In genomic region chr3:124558898-124559649, GRCh38 we compare ENCODE assay signal across 9 cellular contexts.
DNase-seq lines count a peak whose midpoint lies in the region; ATAC-seq, FAIRE-seq and TF ChIP-seq lines count a peak whose summit lies in the region.
"Had no signal": no experiment of that assay in that cellular context is flagged by ENCODE, and none has a peak within 500 bp of the region (broad histone marks: within the 10 kb centered on the region; RNA-seq: fewer than 3 reads in every experiment).

No MANE protein-coding gene starts in this region.

- H3K4me2 ChIP-seq in GM23248 (ENCODE audit: unreplicated experiment) (no peak overlapping the region), endothelial cell of umbilical vein (ENCODE audit: insufficient read depth, low read length) (peak overlapping the region; percentile 6)

- POLR2A ChIA-PET in endothelial cell of umbilical vein (lab: Charles Lee) = interaction anchor here (0.7 kb wide), 1 partner anchor 679 kb away, joined by 3 read pairs; no protein-coding TSS in a partner anchor

- BruUV-seq in endothelial cell of umbilical vein (replicated peaks; lab: Mats Ljungman, UMichigan) = no TSS peak

- H3K4me3 Mint-ChIP-seq in activated CD8-positive, alpha-beta memory T cell treated with anti-CD3 and anti-CD28 coated beads, Interleukin-2, amount 10 ng/mL, durations not matched to agents 7 days and 5 days = no peak overlapping the region

- no peaks in the 10 kb centered on the region for H3K36me3 ChIP-seq in GM23248 (ENCODE audit: low read depth)
- no peaks in the 10 kb centered on the region for H3K36me3 ChIP-seq in endothelial cell of umbilical vein (ENCODE audit: control insufficient read depth in 2 of 2, extremely low read depth in 1 of 2, insufficient read depth in 2 of 2, low read length in 2 of 2)

- H3K79me2 ChIP-seq in GM23248 (ENCODE audit: insufficient read depth) (no peaks in the 10 kb centered on the region), endothelial cell of umbilical vein (ENCODE audit: control insufficient read depth, insufficient read depth, low read length) (no peaks in the 10 kb centered on the region)

- no peak overlapping the region for H2AFZ ChIP-seq in GM23248
- peak overlapping the region; percentile 66 for H2AFZ ChIP-seq in endothelial cell of umbilical vein (ENCODE audit: low read depth, low read length)

- H3K9me3 ChIP-seq in GM23248 (ENCODE audit: low read depth) = no peaks in the 10 kb centered on the region
- H3K9me3 ChIP-seq in endothelial cell of umbilical vein (replicated peaks; ENCODE audit: control insufficient read depth, insufficient read depth, low read length) = no peaks in the 10 kb centered on the region

- CTCF ChIA-PET in endothelial cell of umbilical vein (lab: Charles Lee) = interaction anchor here (0.6 to 11.4 kb wide), 32 partner anchors 8 to 836 kb away, joined by 3 to 301 read pairs (median 4); no protein-coding TSS in a partner anchor
- CTCF ChIA-PET in activated CD8-positive, alpha-beta memory T cell treated with anti-CD3 and anti-CD28 coated beads, Interleukin-2, amount 10 ng/mL, durations not matched to agents 7 days and 5 days (lab: Charles Lee) = interaction anchor here (0.5 to 10.8 kb wide), 11 partner anchors 9 to 323 kb away, joined by 3 to 178 read pairs (median 4); no protein-coding TSS in a partner anchor

- no peaks in the 10 kb centered on the region for H3K36me3 Mint-ChIP-seq in activated CD8-positive, alpha-beta memory T cell treated with anti-CD3 and anti-CD28 coated beads, Interleukin-2, amount 10 ng/mL, durations not matched to agents 7 days and 5 days

- TF ChIP-seq CTCF in endothelial cell of umbilical vein (IDR thresholded peaks at IDR 0.05; ENCODE audit: extremely low read depth in 1 of 2, insufficient read depth in 1 of 2, low read depth in 1 of 2, low read length in 2 of 2) = no peak

- no peaks in the 10 kb centered on the region for H3K9me1 ChIP-seq in endothelial cell of umbilical vein (replicated peaks; ENCODE audit: control insufficient read depth, extremely low read depth, insufficient read depth, low read length)

- peaks cover 7% of the 10 kb centered on the region; the same call in 1 of the 2 replicates for H3K27me3 ChIP-seq in GM23248 (replicated peaks; ENCODE audit: insufficient read depth)
- peaks cover 0 to 10% of the 10 kb centered on the region in 2 experiments for H3K27me3 ChIP-seq in endothelial cell of umbilical vein (ENCODE audit: control insufficient read depth in 2 of 2, insufficient read depth in 2 of 2, low read length in 2 of 2)

- no peak overlapping the region for H3K27ac ChIP-seq in GM23248
- H3K27ac ChIP-seq in endothelial cell of umbilical vein (ENCODE audit: insufficient read depth, low read depth, low read length) = peak overlapping the region; percentile 22
- H3K27ac ChIP-seq: HL-60 had no signal

- in situ Hi-C loops in GM23248 (cut with MboI) = loop anchor here (10.0 kb wide), 1 partner anchor 204 kb away; no protein-coding TSS in a partner anchor

- dilution Hi-C loops in endothelial cell of umbilical vein (cut with MboI; ENCODE audit: extremely low pct_ligation_motif_present, low sequenced_read_pairs) = no loop called here

- TF ChIP-seq POLR2A in endothelial cell of umbilical vein (IDR thresholded peaks at IDR 0.05; ENCODE audit: low read depth, low read length) = no peak

- peaks cover 78% of the 10 kb centered on the region for H3K27me3 Mint-ChIP-seq in activated CD8-positive, alpha-beta memory T cell treated with anti-CD3 and anti-CD28 coated beads, Interleukin-2, amount 10 ng/mL, durations not matched to agents 7 days and 5 days

- H3K4me3 ChIP-seq in GM23248 (no peak overlapping the region), endothelial cell of umbilical vein (replicated peaks in 1 of 3; ENCODE audit: insufficient read depth in 1 of 3, low read depth in 1 of 3, low read length in 3 of 3) (no peak overlapping the region)

- ATAC-seq in activated CD8-positive, alpha-beta memory T cell treated with anti-CD3 and anti-CD28 coated beads, Interleukin-2, amount 10 ng/mL, durations not matched to agents 7 days and 5 days = no peak

- H4K20me1 ChIP-seq in GM23248 (ENCODE audit: insufficient read depth) = no peaks in the 10 kb centered on the region
- H4K20me1 ChIP-seq in endothelial cell of umbilical vein (replicated peaks; ENCODE audit: control insufficient read depth, extremely low read depth, insufficient read depth, low read length) = no peaks in the 10 kb centered on the region

- no peaks in the 10 kb centered on the region for H3K9me2 ChIP-seq in GM23248 (ENCODE audit: insufficient read depth)

- H3K9me3 Mint-ChIP-seq in activated CD8-positive, alpha-beta memory T cell treated with anti-CD3 and anti-CD28 coated beads, Interleukin-2, amount 10 ng/mL, durations not matched to agents 7 days and 5 days (ENCODE audit: low read depth) = no peaks in the 10 kb centered on the region

- peak; percentile 86 for DNase-seq in GM23248
- peak; percentile 88 for DNase-seq in NCI-H69 (lab: John Stamatoyannopoulos, UW)
- DNase-seq in endothelial cell of umbilical vein (ENCODE audit: low read depth, low spot score) = peak; percentile 91
- peak; percentile 69 for DNase-seq in middle frontal gyrus (ENCODE audit: extremely low spot score, low spot score)
- no peak for DNase-seq in cortex of kidney (lab: John Stamatoyannopoulos, UW)
- no peak for DNase-seq in activated CD4-positive, alpha-beta T cell treated with anti-CD3 and anti-CD28 coated beads, Interleukin-2, amount 50 U/mL, for 48 hours
- DNase-seq in activated CD8-positive, alpha-beta memory T cell treated with anti-CD3 and anti-CD28 coated beads, Interleukin-2, amount 10 ng/mL, durations not matched to agents 7 days and 5 days = no peak
- no peak for DNase-seq in activated CD4-positive, alpha-beta T cell treated with anti-CD3 and anti-CD28 coated beads, Interleukin-2, amount 50 U/mL, for 4 hours

- WGBS in GM23248 (ENCODE audit: low coverage in 1 of 2, low lambda C conversion rate in 2 of 2, missing lambda C conversion rate in 2 of 2), 2 experiments = 68 to 70% methylated on average over 7 of the region's 7 CpGs

- intact Hi-C loops in endothelial cell of umbilical vein (cut with micrococcal nuclease) = loop anchor here (1.0 to 5.0 kb wide), 6 partner anchors 9 to 542 kb away; partner anchors contain the start of gene KALRN

- H3K4me1 ChIP-seq in GM23248 (ENCODE audit: insufficient read depth) = peaks cover 21% of the 10 kb centered on the region
- H3K4me1 ChIP-seq in endothelial cell of umbilical vein (ENCODE audit: control insufficient read depth, extremely low read depth, insufficient read depth, low read length) = peaks cover 29% of the 10 kb centered on the region

- peaks cover 24% of the 10 kb centered on the region; the same call in 1 of the 2 replicates for H3F3A ChIP-seq in GM23248 (ENCODE audit: insufficient read depth)

- H3K9ac ChIP-seq in GM23248 (no peak overlapping the region), endothelial cell of umbilical vein (replicated peaks; ENCODE audit: extremely low read depth, insufficient read depth, low read length) (no peak overlapping the region)

- peaks cover 3% of the 10 kb centered on the region for H3K4me1 Mint-ChIP-seq in activated CD8-positive, alpha-beta memory T cell treated with anti-CD3 and anti-CD28 coated beads, Interleukin-2, amount 10 ng/mL, durations not matched to agents 7 days and 5 days

- FAIRE-seq in endothelial cell of umbilical vein (lab: Jason Lieb, UNC) = peak; percentile 95

- H3K27ac Mint-ChIP-seq in activated CD8-positive, alpha-beta memory T cell treated with anti-CD3 and anti-CD28 coated beads, Interleukin-2, amount 10 ng/mL, durations not matched to agents 7 days and 5 days = no peak overlapping the region

TF ChIP-seq in endothelial cell of umbilical vein, 7 proteins besides CTCF, POLR2A, EP300 and RAD21:
- TF ChIP-seq JUN (IDR thresholded peaks at IDR 0.05; ENCODE audit: borderline replicate concordance, insufficient read depth, insufficient read length, low read depth) = peak; percentile 55
- TF ChIP-seq FOS (IDR thresholded peaks at IDR 0.05; ENCODE audit: borderline replicate concordance, insufficient read depth, low read length) = peak; percentile 80
- no peak for TF ChIP-seq MAX (IDR thresholded peaks at IDR 0.05; ENCODE audit: insufficient read depth, insufficient read length)
TF ChIP-seq in endothelial cell of umbilical vein: peak in this region for 2.

Comparison
In these comparisons a context has a peak if more than half of its experiments do, and no peak if none do; other contexts are left out.
1. DNase-seq: peak in GM23248 (single experiment), NCI-H69 (single experiment), endothelial cell of umbilical vein (single experiment) and middle frontal gyrus (single experiment); none in cortex of kidney (single experiment), activated CD4-positive, alpha-beta T cell treated with anti-CD3 and anti-CD28 coated beads, Interleukin-2, amount 50 U/mL, for 48 hours (0 of 2), activated CD8-positive, alpha-beta memory T cell treated with anti-CD3 and anti-CD28 coated beads, Interleukin-2, amount 10 ng/mL, durations not matched to agents 7 days and 5 days (single experiment) and activated CD4-positive, alpha-beta T cell treated with anti-CD3 and anti-CD28 coated beads, Interleukin-2, amount 50 U/mL, for 4 hours (0 of 2).